13 cellular contexts compared by ENCODE assay signal in genomic region chr2:177283871-177284270, GRCh38. TPM values are rescaled to one million over a fixed set of nuclear protein-coding genes. Genes with fewer than 3 reads are reported as not detected.
A peak's percentile ranks its signal among the peaks of the same experiment; 100 is the strongest.
DNase-seq lines count a peak whose midpoint lies in the region; ATAC-seq and TF ChIP-seq lines count a peak whose summit lies in the region.
"Had no signal": no experiment of that assay in that cellular context is flagged by ENCODE, and none has a peak within 500 bp of the region (broad histone marks: within the 10 kb centered on the region; RNA-seq: fewer than 3 reads in every experiment).

No MANE protein-coding gene starts in this region.

- no peak for DNase-seq in cardiac muscle cell (ENCODE audit: low read depth in 1 of 2, low spot score in 1 of 2)
- no peak for DNase-seq in left cardiac atrium
- peak; percentile 84 for DNase-seq in RPMI8226
- no peak for DNase-seq in type B pancreatic cell (ENCODE audit: extremely low spot score, unreplicated experiment)
- DNase-seq in CD4-positive, alpha-beta T cell: no peak
- no peak for DNase-seq in mesendoderm
- DNase-seq in NOMO-1 (lab: John Stamatoyannopoulos, UW; ENCODE audit: unreplicated experiment in 2 of 2): no peak
- DNase-seq: Caco-2; CD8-positive, alpha-beta T cell had no signal

- peak overlapping the region; percentile 79 for H3K9ac ChIP-seq in KMS-11
- H3K9ac ChIP-seq in mesendoderm (ENCODE audit: low read length): no peak overlapping the region

- H3K4ac ChIP-seq in mesendoderm (ENCODE audit: low read depth, low read length): no peak overlapping the region

- no peak overlapping the region for H4K5ac ChIP-seq in mesendoderm (ENCODE audit: low read length)

- H3K36me3 ChIP-seq in cardiac muscle cell (no peaks in the 10 kb centered on the region), KMS-11 (ENCODE audit: insufficient read depth) (no peaks in the 10 kb centered on the region), mesendoderm (ENCODE audit: control insufficient read depth, insufficient read depth, low read length) (no peaks in the 10 kb centered on the region)
- H3K36me3 ChIP-seq: HAP-1 had no signal

- no peak overlapping the region for H4K8ac ChIP-seq in mesendoderm (ENCODE audit: low read depth, low read length)

- H3K18ac ChIP-seq in mesendoderm (ENCODE audit: low read length): no peak overlapping the region

- H2BK15ac ChIP-seq in mesendoderm (replicated peaks; ENCODE audit: low read depth): no peak overlapping the region

- no peak overlapping the region for H3K23ac ChIP-seq in mesendoderm (ENCODE audit: low read length)

- no peak for ATAC-seq in left cardiac atrium
- no peak for ATAC-seq in CD4-positive, alpha-beta T cell (ENCODE audit: poor library complexity)
- ATAC-seq: CD8-positive, alpha-beta T cell had no signal

- peaks cover 21% of the 10 kb centered on the region for H3K4me1 Mint-ChIP-seq in type B pancreatic cell (ENCODE audit: unreplicated experiment)
- H3K4me1 Mint-ChIP-seq in CD4-positive, alpha-beta T cell (ENCODE audit: low read depth): no peaks in the 10 kb centered on the region

- no peak overlapping the region for H2AFZ ChIP-seq in KMS-11 (ENCODE audit: low read depth)

- no peak overlapping the region for H2BK120ac ChIP-seq in mesendoderm (ENCODE audit: low read depth, low read length)

- H2AK5ac ChIP-seq in mesendoderm (ENCODE audit: low read length): no peak overlapping the region

- no peak for TF ChIP-seq CTCF in cardiac muscle cell (IDR thresholded peaks at IDR 0.05; ENCODE audit: low read depth, low read length)
- TF ChIP-seq CTCF in KMS-11 (conservative IDR thresholded peaks at IDR 0.05; ENCODE audit: low read depth, low read length): no peak
- TF ChIP-seq CTCF in type B pancreatic cell (conservative IDR thresholded peaks at IDR 0.05): no peak
- no peak for TF ChIP-seq CTCF in CD4-positive, alpha-beta T cell (IDR thresholded peaks at IDR 0.05)

- H3K27ac ChIP-seq in cardiac muscle cell: peak overlapping the region; percentile 82
- peak overlapping the region; percentile 99 for H3K27ac ChIP-seq in KMS-11
- H3K27ac ChIP-seq in CD4-positive, alpha-beta T cell (ENCODE audit: low read depth, low read length): no peak overlapping the region
- no peak overlapping the region for H3K27ac ChIP-seq in mesendoderm (ENCODE audit: low read depth, low read length)
- H3K27ac ChIP-seq: C4-2B had no signal

- CTCF ChIA-PET in CD4-positive, alpha-beta T cell (lab: Charles Lee): interaction anchor here (0.7 to 0.8 kb wide), 2 partner anchors 93 to 119 kb away, joined by 3 read pairs; no protein-coding TSS in a partner anchor

- no peaks in the 10 kb centered on the region for H3K79me1 ChIP-seq in mesendoderm (ENCODE audit: low read length)

- H3K27ac Mint-ChIP-seq in type B pancreatic cell: peak overlapping the region; percentile 35
- no peak overlapping the region for H3K27ac Mint-ChIP-seq in CD4-positive, alpha-beta T cell
- H3K27ac Mint-ChIP-seq: B cell; CD8-positive, alpha-beta T cell had no signal

- H3K27me3 ChIP-seq in cardiac muscle cell (no peaks in the 10 kb centered on the region), KMS-11 (ENCODE audit: insufficient read depth, low read depth) (no peaks in the 10 kb centered on the region), mesendoderm (ENCODE audit: insufficient read depth, low read length, poor library complexity) (no peaks in the 10 kb centered on the region)
- H3K27me3 ChIP-seq in CD4-positive, alpha-beta T cell (ENCODE audit: control insufficient read depth, insufficient read depth, low read length): no peaks in the 10 kb centered on the region

- no CpG with 5 or more reads among the region's 5 CpGs for WGBS in mesendoderm (ENCODE audit: extremely low coverage, insufficient coverage, low lambda C conversion rate)

- no peaks in the 10 kb centered on the region for H3K36me3 Mint-ChIP-seq in type B pancreatic cell
- no peaks in the 10 kb centered on the region for H3K36me3 Mint-ChIP-seq in CD4-positive, alpha-beta T cell (ENCODE audit: low read depth)
- H3K36me3 Mint-ChIP-seq: CD8-positive, alpha-beta T cell had no signal

- H3K56ac ChIP-seq in mesendoderm (ENCODE audit: low read length): no peak overlapping the region

- POLR2A ChIA-PET in CD4-positive, alpha-beta T cell (lab: Charles Lee): interaction anchor here (6.4 kb wide), 1 partner anchor 19 kb away, joined by 59 read pairs; the partner anchor contains the start of gene NFE2L2

- H3K4me3 ChIP-seq in cardiac muscle cell: no peak overlapping the region
- no peak overlapping the region for H3K4me3 ChIP-seq in KMS-11 (IDR thresholded peaks at IDR 0.05; ENCODE audit: insufficient read depth, low read depth, low read length)
- H3K4me3 ChIP-seq in mesendoderm (ENCODE audit: low read length): no peak overlapping the region
- H3K4me3 ChIP-seq: HAP-1 had no signal

- no peak overlapping the region for H2BK5ac ChIP-seq in mesendoderm (ENCODE audit: low read length)

- H3K79me2 ChIP-seq in KMS-11 (ENCODE audit: insufficient read depth, low read depth) (no peaks in the 10 kb centered on the region; the same call in 1 of the 2 replicates), mesendoderm (ENCODE audit: control insufficient read depth, insufficient read depth, low read length) (no peaks in the 10 kb centered on the region)

- intact Hi-C loops in left cardiac atrium (cut with DNase I): no loop called here
- intact Hi-C loops in CD4-positive, alpha-beta T cell (cut with DNase I, micrococcal nuclease): no loop called here

- H3K4me1 ChIP-seq in cardiac muscle cell (ENCODE audit: low read depth) (peaks cover 69% of the 10 kb centered on the region), KMS-11 (ENCODE audit: low read depth, poor library complexity, severe bottlenecking) (peaks cover 96% of the 10 kb centered on the region), mesendoderm (ENCODE audit: control insufficient read depth, low read depth, low read length) (peaks cover 8% of the 10 kb centered on the region)
- H3K4me1 ChIP-seq: HAP-1 had no signal

- no peaks in the 10 kb centered on the region for H3K9me3 ChIP-seq in cardiac muscle cell (ENCODE audit: low read depth)
- H3K9me3 ChIP-seq in CD4-positive, alpha-beta T cell (ENCODE audit: control insufficient read depth, low read length): no peaks in the 10 kb centered on the region
- H3K9me3 ChIP-seq: Caco-2, HAP-1 had no signal

- H3K4me2 ChIP-seq in KMS-11 (peak overlapping the region; percentile 88), mesendoderm (ENCODE audit: low read length) (no peak overlapping the region)

- no peaks in the 10 kb centered on the region for H3K9me3 Mint-ChIP-seq in type B pancreatic cell
- H3K9me3 Mint-ChIP-seq in CD4-positive, alpha-beta T cell: no peaks in the 10 kb centered on the region
- H3K9me3 Mint-ChIP-seq: CD8-positive, alpha-beta T cell had no signal

- no peaks in the 10 kb centered on the region for H4K20me1 ChIP-seq in KMS-11 (ENCODE audit: insufficient read depth)

- H3K4me3 Mint-ChIP-seq in type B pancreatic cell: no peak overlapping the region
- no peak overlapping the region for H3K4me3 Mint-ChIP-seq in CD4-positive, alpha-beta T cell
- H3K4me3 Mint-ChIP-seq: B cell; CD8-positive, alpha-beta T cell had no signal

- H3K27me3 Mint-ChIP-seq in type B pancreatic cell: no peaks in the 10 kb centered on the region
- no peaks in the 10 kb centered on the region for H3K27me3 Mint-ChIP-seq in CD4-positive, alpha-beta T cell
- H3K27me3 Mint-ChIP-seq: B cell had no signal

RNA-seq across cellular contexts. Expression of gene NFE2L2, which starts 19.3 kb away (rescaled TPM):
- total RNA-seq in cardiac muscle cell: 56.6 and 70.0 TPM in 2 replicates
- polyA plus RNA-seq in cardiac muscle cell: 84.5 and 90.5 TPM in 2 replicates
- 10 to 100 TPM; 68.4 to 69.0 TPM for total RNA-seq in left cardiac atrium
- total RNA-seq in type B pancreatic cell (ENCODE audit: low replicate concordance): 74.7 and 95.0 TPM in 2 replicates
- 10 to 100 TPM; 53.3 to 57.8 TPM for total RNA-seq in CD4-positive, alpha-beta T cell
- polyA plus RNA-seq in mesendoderm (2013, experiment 1 of 2): 33.0 TPM
- 35.1 TPM for polyA plus RNA-seq in mesendoderm (2013, experiment 2 of 2)

Comparison
In these comparisons a context has a peak if more than half of its experiments do, and no peak if none do; other contexts are left out.
1. H3K27ac ChIP-seq: peak in cardiac muscle cell (single experiment) and KMS-11 (single experiment); none in CD4-positive, alpha-beta T cell (single experiment) and mesendoderm (single experiment).